ENCODE assay signal across 23 cellular contexts in genomic region chr2:27887830-27888229, GRCh38. TPM values are rescaled to one million over a fixed set of nuclear protein-coding genes. Genes with fewer than 3 reads are reported as not detected.
DNase-seq lines count a peak whose midpoint lies in the region; ATAC-seq, FAIRE-seq and TF ChIP-seq lines count a peak whose summit lies in the region.
"Had no signal": no experiment of that assay in that cellular context is flagged by ENCODE, and none has a peak within 500 bp of the region (broad histone marks: within the 10 kb centered on the region; RNA-seq: fewer than 3 reads in every experiment).

No MANE protein-coding gene starts in this region.

- H3K27me3 ChIP-seq in breast epithelium (no peaks in the 10 kb centered on the region), tibial artery (no peaks in the 10 kb centered on the region)
- H3K27me3 ChIP-seq: left lung had no signal

- H3K4me3 Mint-ChIP-seq in MCF 10A (ENCODE audit: unreplicated experiment) = no peak overlapping the region

- BruUV-seq in MCF 10A (replicated peaks; lab: Mats Ljungman, UMichigan) = no TSS peak

- H3K4me3 ChIP-seq in breast epithelium = no peak overlapping the region
- H3K4me3 ChIP-seq in tibial artery = no peak overlapping the region
- H3K4me3 ChIP-seq: left lung had no signal

- intact Hi-C loops in breast epithelium (cut with DNase I; ENCODE audit: low total_unique reads) (loop anchor here (2.0 kb wide), 1 partner anchor 503 kb away; no protein-coding TSS in a partner anchor), MCF 10A (cut with micrococcal nuclease) (no loop called here), tibial artery (cut with DNase I; ENCODE audit: low total_unique reads) (loop anchor here (10.0 kb wide), 1 partner anchor 63 kb away; no protein-coding TSS in a partner anchor)

- H3K4me1 ChIP-seq in breast epithelium (peaks cover 0 to 19% of the 10 kb centered on the region in 2 donors), tibial artery (peaks cover 0 to 52% (median 19%) of the 10 kb centered on the region in 4 donors)

- DNase-seq in breast epithelium (ENCODE audit: low spot score in 2 of 2) (no peak), MCF 10A (ENCODE audit: unreplicated experiment) (no peak), NOMO-1 treated with DMSO at 0.1 percent for 48 hours (lab: John Stamatoyannopoulos, UW; ENCODE audit: unreplicated experiment) (peak; percentile 32), kidney tubule cell (ENCODE audit: low spot score) (peak; percentile 40), tibial artery (no peak), D721Med (ENCODE audit: insufficient read length, low spot score) (no peak)
- DNase-seq: activated CD4-positive, alpha-beta T cell treated with anti-CD3 and anti-CD28 coated beads, Interleukin-2, amount 50 U/mL, for 48 hours; activated naive CD4-positive, alpha-beta T cell treated with Interleukin-2 at 50 U/mL for 16 hours; aorta; cerebellar nuclear complex; effector memory CD4-positive, alpha-beta T cell; KG1; left lung; NCI-H1048; NCI-H2081; NCI-H510A treated with DMSO at 0.1 percent for 48 hours; SHP77; stimulated activated CD4-positive, alpha-beta T cell treated with anti-CD3 and anti-CD28 coated beads, Interleukin-1b, Interleukin-23, amount 100 ng/mL, for 48 hours; T-helper 1 cell had no signal

- no peaks in the 10 kb centered on the region for H3K27me3 Mint-ChIP-seq in MCF 10A (ENCODE audit: insufficient read depth, unreplicated experiment)

- H3K27ac Mint-ChIP-seq in MCF 10A (ENCODE audit: low read depth, unreplicated experiment) = no peak overlapping the region

- H3K27ac ChIP-seq in breast epithelium (peak overlapping the region; percentile 57 to 98), tibial artery (peak overlapping the region; percentile 90 to 95)
- H3K27ac ChIP-seq: left lung had no signal

- H3K9me3 Mint-ChIP-seq in MCF 10A (ENCODE audit: unreplicated experiment) = peaks cover under 1% of the 10 kb centered on the region

- H3K9me3 ChIP-seq in breast epithelium = no peaks in the 10 kb centered on the region
- no peaks in the 10 kb centered on the region for H3K9me3 ChIP-seq in tibial artery
- H3K9me3 ChIP-seq: left lung had no signal

- POLR2A ChIA-PET in MCF 10A (lab: Yijun Ruan, JAX) = interaction anchor here (1.2 to 5.7 kb wide), 2 partner anchors 114 to 508 kb away, joined by 4 to 45 read pairs; partner anchors contain the start of gene MRPL33

- CTCF ChIA-PET in MCF 10A (lab: Yijun Ruan, JAX) = interaction anchor here (0.6 to 1.1 kb wide), 3 partner anchors 135 to 640 kb away, joined by 3 to 4 read pairs (median 3); no protein-coding TSS in a partner anchor

- TF ChIP-seq CTCF in breast epithelium (IDR thresholded peaks at IDR 0.05) (no peak), MCF 10A (IDR thresholded peaks at IDR 0.05; ENCODE audit: unreplicated experiment) (no peak), tibial artery (IDR thresholded peaks at IDR 0.05) (no peak), D721Med (IDR thresholded peaks at IDR 0.05; ENCODE audit: insufficient read depth, missing control alignments) (no peak)

- H3K4me1 Mint-ChIP-seq in MCF 10A (ENCODE audit: insufficient read depth, unreplicated experiment) = peaks cover 32% of the 10 kb centered on the region

- ATAC-seq in GM21576 (IDR thresholded peaks at IDR 0.05; ENCODE audit: unreplicated experiment) = no peak
- ATAC-seq in HG02852 (IDR thresholded peaks at IDR 0.05; ENCODE audit: unreplicated experiment) = no peak
- ATAC-seq: left lung, sciatic nerve had no signal

- H3K36me3 ChIP-seq in breast epithelium (no peaks in the 10 kb centered on the region), tibial artery (no peaks in the 10 kb centered on the region)
- H3K36me3 ChIP-seq: left lung had no signal

- peaks cover 21% of the 10 kb centered on the region for H3K36me3 Mint-ChIP-seq in MCF 10A (ENCODE audit: insufficient read depth, unreplicated experiment)

- no peak for TF ChIP-seq POLR2A in breast epithelium (IDR thresholded peaks at IDR 0.05)

- no peak for FAIRE-seq in D721Med (lab: Jason Lieb, UNC)
- FAIRE-seq: urothelium cell line had no signal

RNA-seq across cellular contexts. Expression of gene RBKS, which starts 2.4 kb away (rescaled TPM):
- 1 to 10 TPM; 1.1 to 5.1 (median 2.9) TPM for total RNA-seq in breast epithelium
- total RNA-seq in MCF 10A (2022) = 9.2 and 9.9 TPM in 2 replicates

RNA-seq across cellular contexts. Expression of gene BABAM2, which starts 2.7 kb away (rescaled TPM):
- 10 to 100 TPM; 34.7 to 46.2 (median 37.4) TPM for total RNA-seq in breast epithelium
- 45.1 and 57.6 TPM in 2 replicates for total RNA-seq in MCF 10A (2022)

Comparison
In these comparisons a context has a peak if more than half of its experiments do, and no peak if none do; other contexts are left out.
1. DNase-seq: peak in NOMO-1 treated with DMSO at 0.1 percent for 48 hours (single experiment) and kidney tubule cell (single experiment); none in breast epithelium (0 of 2), MCF 10A (single experiment), tibial artery (0 of 2) and D721Med (single experiment).